8 cellular contexts compared by ENCODE assay signal in genomic region chr1:39178541-39179431, GRCh38. TPM values are rescaled to one million over a fixed set of nuclear protein-coding genes. Genes with fewer than 3 reads are reported as not detected.
DNase-seq lines count a peak whose midpoint lies in the region; ATAC-seq, FAIRE-seq and TF ChIP-seq lines count a peak whose summit lies in the region.
"Had no signal": no experiment of that assay in that cellular context is flagged by ENCODE, and none has a peak within 500 bp of the region (broad histone marks: within the 10 kb centered on the region; RNA-seq: fewer than 3 reads in every experiment).

No MANE protein-coding gene starts in this region.

- TF ChIP-seq RAD21 in IMR-90 (IDR thresholded peaks at IDR 0.05; ENCODE audit: low read length) (no peak), HepG2 (CRISPR knock-in tag; IDR thresholded peaks at IDR 0.05) (no peak)

- peaks cover 14 to 62% of the 10 kb centered on the region in 2 experiments for H3K79me1 ChIP-seq in IMR-90 (ENCODE audit: low read depth in 1 of 2, low read length in 2 of 2)

- H2BK5ac ChIP-seq in IMR-90 (ENCODE audit: low read depth, low read length, poor library complexity, severe bottlenecking): peak overlapping the region; percentile 88

- H3K9me3 ChIP-seq in IMR-90 (ENCODE audit: control insufficient read depth, insufficient read depth, low read length) (no peaks in the 10 kb centered on the region), HepG2 (ENCODE audit: low read length) (no peaks in the 10 kb centered on the region), tibial artery (no peaks in the 10 kb centered on the region)

- peak overlapping the region; percentile 23; the same call in 1 of the 3 replicates for H2BK15ac ChIP-seq in IMR-90 (ENCODE audit: low read depth, low read length)

- peak overlapping the region; percentile 19 for H2AK9ac ChIP-seq in IMR-90 (replicated peaks; ENCODE audit: low read depth, low read length, poor library complexity)

- no peak for TF ChIP-seq POLR2A in IMR-90 (IDR thresholded peaks at IDR 0.05; ENCODE audit: low read depth, low read length)
- no peak for TF ChIP-seq POLR2A in HepG2 (IDR thresholded peaks at IDR 0.05; ENCODE audit: insufficient read depth in 1 of 2, low read depth in 2 of 2, low read length in 2 of 2)

- peak overlapping the region; percentile 83 for H2BK20ac ChIP-seq in IMR-90 (ENCODE audit: low read depth, low read length)

- peaks cover 21% of the 10 kb centered on the region for H3K9me1 ChIP-seq in IMR-90 (ENCODE audit: insufficient read depth, low read length)

- no peaks in the 10 kb centered on the region for H3K9me3 Mint-ChIP-seq in activated naive CD4-positive, alpha-beta T cell treated with anti-CD3 and anti-CD28 coated beads for 36 hours
- no peaks in the 10 kb centered on the region for H3K9me3 Mint-ChIP-seq in natural killer cell treated with Interleukin-12 subunit alpha and Interleukin-12 subunit beta and Interleukin-15 and Interleukin-18, amount 100 ng/mL, for 72 hours

- ATAC-seq in IMR-90 (ENCODE audit: low read depth) (peak; percentile 73), HepG2 (peak; percentile 84), GM18861 (IDR thresholded peaks at IDR 0.05; ENCODE audit: unreplicated experiment) (no peak)
- no peak for ATAC-seq in natural killer cell treated with Interleukin-12 subunit alpha and Interleukin-12 subunit beta and Interleukin-15 and Interleukin-18, amount 100 ng/mL, for 72 hours

- peak overlapping the region in 1 of 2 experiments; percentile 53; a peak in 2 of 4 replicates for H4K8ac ChIP-seq in IMR-90 (ENCODE audit: low read depth in 2 of 2, low read length in 2 of 2)

- intact Hi-C loops in IMR-90 (cut with micrococcal nuclease) (loop anchor here (2.0 kb wide), 1 partner anchor 36 kb away; no protein-coding TSS in a partner anchor), HepG2 (cut with micrococcal nuclease; ENCODE audit: unreplicated experiment) (no loop called here), tibial artery (cut with DNase I; ENCODE audit: low total_unique reads) (no loop called here)
- intact Hi-C loops in activated naive CD4-positive, alpha-beta T cell treated with anti-CD3 and anti-CD28 coated beads for 36 hours (cut with micrococcal nuclease): no loop called here

- peak overlapping the region; percentile 77 for H2BK120ac ChIP-seq in IMR-90 (ENCODE audit: low read depth, low read length)

- no peak for FAIRE-seq in HepG2 (lab: Jason Lieb, UNC)

- in situ Hi-C loops in IMR-90 (cut with MboI; ENCODE audit: low sequenced_read_pairs) (no loop called here), brain microvascular endothelial cell (cut with HindIII; ENCODE audit: low pct_ligation_motif_present, low sequenced_read_pairs) (no loop called here), HepG2 (cut with HindIII; ENCODE audit: extremely low pct_ligation_motif_present, low pct_unique_long_range_greater_than_20kb) (no loop called here)

- H3K4me1 ChIP-seq in IMR-90 (ENCODE audit: control insufficient read depth, insufficient read depth, low read length) (peaks cover 24% of the 10 kb centered on the region), HepG2 (ENCODE audit: insufficient read depth, low read length) (peaks cover 71% of the 10 kb centered on the region), tibial artery (peaks cover 0 to 67% (median 40%) of the 10 kb centered on the region in 4 donors)

- H3K27me3 ChIP-seq in IMR-90 (ENCODE audit: control insufficient read depth, insufficient read depth, low read length) (no peaks in the 10 kb centered on the region), brain microvascular endothelial cell (replicated peaks) (no peaks in the 10 kb centered on the region), HepG2 (ENCODE audit: control insufficient read depth in 1 of 2, insufficient read depth in 2 of 2, low read length in 2 of 2) (no peaks in the 10 kb centered on the region), tibial artery (no peaks in the 10 kb centered on the region)

- H4K20me1 ChIP-seq in IMR-90 (ENCODE audit: insufficient read depth, low read length): peaks cover 15% of the 10 kb centered on the region
- peaks cover 21% of the 10 kb centered on the region for H4K20me1 ChIP-seq in HepG2 (ENCODE audit: insufficient read depth, low read length)

- no peak for TF ChIP-seq CTCF in IMR-90 (conservative IDR thresholded peaks at IDR 0.05; ENCODE audit: low read depth, low read length)
- no peak for TF ChIP-seq CTCF in brain microvascular endothelial cell (IDR thresholded peaks at IDR 0.05; ENCODE audit: low read depth, low read length, missing control alignments)
- TF ChIP-seq CTCF in HepG2 (CRISPR knock-in tag; IDR thresholded peaks at IDR 0.05): no peak
- TF ChIP-seq CTCF in tibial artery (IDR thresholded peaks at IDR 0.05): no peak

- no peak overlapping the region for H3K4me3 Mint-ChIP-seq in activated naive CD4-positive, alpha-beta T cell treated with anti-CD3 and anti-CD28 coated beads for 36 hours
- no peak overlapping the region for H3K4me3 Mint-ChIP-seq in natural killer cell treated with Interleukin-12 subunit alpha and Interleukin-12 subunit beta and Interleukin-15 and Interleukin-18, amount 100 ng/mL, for 72 hours

- H3K4me2 ChIP-seq in IMR-90 (ENCODE audit: low read depth, low read length) (peak overlapping the region; percentile 47), HepG2 (ENCODE audit: low read depth, low read length) (peak overlapping the region; percentile 52)

- H3K27me3 Mint-ChIP-seq in activated naive CD4-positive, alpha-beta T cell treated with anti-CD3 and anti-CD28 coated beads for 36 hours (ENCODE audit: low read depth): no peaks in the 10 kb centered on the region
- no peaks in the 10 kb centered on the region for H3K27me3 Mint-ChIP-seq in natural killer cell treated with Interleukin-12 subunit alpha and Interleukin-12 subunit beta and Interleukin-15 and Interleukin-18, amount 100 ng/mL, for 72 hours

- peak overlapping the region; percentile 90 for H3K4ac ChIP-seq in IMR-90 (ENCODE audit: low read depth, low read length)

- H3K4me3 ChIP-seq in IMR-90 (ENCODE audit: insufficient read depth, low read depth, low read length): no peak overlapping the region
- H3K4me3 ChIP-seq in brain microvascular endothelial cell (ENCODE audit: low read depth, low read length): no peak overlapping the region
- H3K4me3 ChIP-seq in HepG2 (replicated peaks in 1 of 3; ENCODE audit: insufficient read depth in 1 of 3, low read depth in 2 of 3, low read length in 3 of 3): no peak overlapping the region; a peak in 1 of 6 replicates
- H3K4me3 ChIP-seq in tibial artery: no peak overlapping the region

- no peak overlapping the region for H2AFZ ChIP-seq in IMR-90 (replicated peaks; ENCODE audit: low read length, poor library complexity)
- no peak overlapping the region for H2AFZ ChIP-seq in HepG2 (ENCODE audit: low read length)

- H3K27ac ChIP-seq in IMR-90 (ENCODE audit: insufficient read depth, low read length) (peak overlapping the region; percentile 70), brain microvascular endothelial cell (peak overlapping the region; percentile 52), HepG2 (ENCODE audit: extremely low read length, insufficient read depth, low read length) (peak overlapping the region; percentile 40), tibial artery (peak overlapping the region; percentile 61 to 70)

- no peak overlapping the region for H2AK5ac ChIP-seq in IMR-90 (ENCODE audit: low read depth, low read length)

- DNase-seq in IMR-90: peak; percentile 77
- DNase-seq in brain microvascular endothelial cell: peak; percentile 58
- peak; percentile 71 for DNase-seq in HepG2 (ENCODE audit: low spot score)
- no peak for DNase-seq in tibial artery
- no peak for DNase-seq in activated naive CD4-positive, alpha-beta T cell treated with anti-CD3 and anti-CD28 coated beads for 36 hours
- no peak for DNase-seq in natural killer cell treated with Interleukin-12 subunit alpha and Interleukin-12 subunit beta and Interleukin-15 and Interleukin-18, amount 100 ng/mL, for 72 hours (ENCODE audit: low spot score)
- DNase-seq: T-helper 1 cell had no signal

- CTCF ChIA-PET in IMR-90 (lab: Yijun Ruan, JAX) (interaction anchor here (0.9 to 1.3 kb wide), 2 partner anchors 12 to 87 kb away, joined by 4 to 5 read pairs; no protein-coding TSS in a partner anchor), HepG2 (lab: Yijun Ruan, JAX; ENCODE audit: low intra/inter-chr PET ratio, low total read pairs) (no interaction called here)
- CTCF ChIA-PET in activated naive CD4-positive, alpha-beta T cell treated with anti-CD3 and anti-CD28 coated beads for 36 hours (lab: Charles Lee): interaction anchor here (0.6 to 3.6 kb wide), 3 partner anchors 13 to 210 kb away, joined by 3 to 9 read pairs (median 4); no protein-coding TSS in a partner anchor

- H4K91ac ChIP-seq in IMR-90 (ENCODE audit: insufficient read depth, low read depth, low read length): peak overlapping the region; percentile 30; the same call in 1 of the 2 replicates

- dilution Hi-C loops in IMR-90 (cut with HindIII; ENCODE audit: low sequenced_read_pairs, unreplicated experiment): no loop called here

- H3K79me2 ChIP-seq in HepG2 (ENCODE audit: insufficient read depth, low read length): peaks cover 28% of the 10 kb centered on the region

- peak overlapping the region; percentile 65 for H3K23ac ChIP-seq in IMR-90 (ENCODE audit: low read depth, low read length)

- TF ChIP-seq EP300 in HepG2 (IDR thresholded peaks at IDR 0.05; ENCODE audit: low read depth in 2 of 2, low read length in 2 of 2) (no peak), HepG2 (CRISPR knock-in tag; IDR thresholded peaks at IDR 0.05; ENCODE audit: borderline replicate concordance) (no peak)

- no CpG with 5 or more reads among the region's 6 CpGs for WGBS in IMR-90 (ENCODE audit: extremely low coverage in 2 of 2, insufficient read length in 1 of 2), 2 experiments
- 34% methylated on average over 6 of the region's 6 CpGs for WGBS in HepG2 (ENCODE audit: low lambda C conversion rate)

- BruUV-seq in IMR-90 (replicated peaks; lab: Mats Ljungman, UMichigan) (no TSS peak), HepG2 (replicated peaks; lab: Mats Ljungman, UMichigan) (no TSS peak)

- peak overlapping the region; percentile 7; the same call in 1 of the 2 replicates for H3K56ac ChIP-seq in IMR-90 (ENCODE audit: extremely low read depth, insufficient read depth, low read length)

- peak overlapping the region; percentile 55; the same call in 1 of the 2 replicates for H3K18ac ChIP-seq in IMR-90 (ENCODE audit: low read depth, low read length)

- H4K5ac ChIP-seq in IMR-90 (ENCODE audit: low read depth, low read length): peak overlapping the region; percentile 47; the same call in 1 of the 2 replicates

- H3K36me3 ChIP-seq in IMR-90 (ENCODE audit: control insufficient read depth, insufficient read depth, low read length): no peaks in the 10 kb centered on the region
- no peaks in the 10 kb centered on the region for H3K36me3 ChIP-seq in brain microvascular endothelial cell (replicated peaks)
- 0 out of 5 replicates have a peak, but pooled peaks cover 0 to 3% of the 10 kb centered on the region in 2 experiments for H3K36me3 ChIP-seq in HepG2 (replicated peaks in 1 of 2; ENCODE audit: control insufficient read depth in 1 of 2, insufficient read depth in 2 of 2, low read length in 2 of 2)
- no peaks in the 10 kb centered on the region for H3K36me3 ChIP-seq in tibial artery

- H3K27ac Mint-ChIP-seq in activated naive CD4-positive, alpha-beta T cell treated with anti-CD3 and anti-CD28 coated beads for 36 hours: no peak overlapping the region
- H3K27ac Mint-ChIP-seq in natural killer cell treated with Interleukin-12 subunit alpha and Interleukin-12 subunit beta and Interleukin-15 and Interleukin-18, amount 100 ng/mL, for 72 hours: no peak overlapping the region

- H3K9ac ChIP-seq in IMR-90 (ENCODE audit: low read depth, low read length): peak overlapping the region; percentile 13; the same call in 1 of the 2 replicates
- H3K9ac ChIP-seq in HepG2 (ENCODE audit: insufficient read depth, low read depth, low read length): peak overlapping the region; percentile 26

- POLR2A ChIA-PET in IMR-90 (lab: Charles Lee; ENCODE audit: unreplicated experiment) (no interaction called here), HepG2 (lab: Yijun Ruan, JAX) (interaction anchor here (0.6 to 2.3 kb wide), 2 partner anchors 20 to 1219 kb away, joined by 3 to 9 read pairs; no protein-coding TSS in a partner anchor)

- H3K36me3 Mint-ChIP-seq in activated naive CD4-positive, alpha-beta T cell treated with anti-CD3 and anti-CD28 coated beads for 36 hours (ENCODE audit: low read depth): no peaks in the 10 kb centered on the region
- no peaks in the 10 kb centered on the region for H3K36me3 Mint-ChIP-seq in natural killer cell treated with Interleukin-12 subunit alpha and Interleukin-12 subunit beta and Interleukin-15 and Interleukin-18, amount 100 ng/mL, for 72 hours

- H3K4me1 Mint-ChIP-seq in activated naive CD4-positive, alpha-beta T cell treated with anti-CD3 and anti-CD28 coated beads for 36 hours (ENCODE audit: low read depth): peaks cover 10% of the 10 kb centered on the region
- H3K4me1 Mint-ChIP-seq in natural killer cell treated with Interleukin-12 subunit alpha and Interleukin-12 subunit beta and Interleukin-15 and Interleukin-18, amount 100 ng/mL, for 72 hours (ENCODE audit: low read depth in 2 of 2): peaks cover 6 to 17% of the 10 kb centered on the region in 2 donors

- peak overlapping the region; percentile 53; the same call in 1 of the 2 replicates for H3K14ac ChIP-seq in IMR-90 (replicated peaks; ENCODE audit: low read depth, low read length)

RNA-seq across cellular contexts. Expression of gene MACF1, which starts 25.7 kb away (rescaled TPM):
- total RNA-seq in IMR-90 (2012; rRNA removed): 368 and 369 TPM in 2 replicates
- polyA plus RNA-seq in IMR-90 (2012; rRNA removed): 56.3 and 67.6 TPM in 2 replicates
- 24.9 and 28.6 TPM in 2 replicates for polyA plus RNA-seq in IMR-90 (2012; cell fraction: cytosol; rRNA removed)
- polyA plus RNA-seq in IMR-90 (2012; cell fraction: nucleus; rRNA removed; ENCODE audit: low replicate concordance): 141 and 243 TPM in 2 replicates
- total RNA-seq in HepG2 (2016; rRNA removed; fragmentation: Illumina TruSeq; extraction: Trizol): 56.7 and 65.4 TPM in 2 replicates
- 7.8 and 9.7 TPM in 2 replicates for total RNA-seq in HepG2 (2016; cell fraction: cytosol; rRNA removed; fragmentation: Illumina TruSeq; extraction: Trizol; ENCODE audit: low read depth)
- total RNA-seq in HepG2 (2016; cell fraction: insoluble cytoplasmic fraction; rRNA removed; fragmentation: Illumina TruSeq; extraction: Trizol): 50.3 and 61.9 TPM in 2 replicates
- 18.5 and 20.3 TPM in 2 replicates for total RNA-seq in HepG2 (2016; cell fraction: membrane; rRNA removed; fragmentation: Illumina TruSeq; extraction: Trizol)
- 147 and 164 TPM in 2 replicates for total RNA-seq in HepG2 (2016; cell fraction: nucleus; rRNA removed; fragmentation: Illumina TruSeq; extraction: Trizol)
- polyA plus RNA-seq in HepG2 (2011; rRNA removed): 36.5 and 36.7 TPM in 2 replicates
- polyA plus RNA-seq in HepG2 (2011; cell fraction: cytosol; rRNA removed): 13.0 and 16.2 TPM in 2 replicates
- 98.0 and 102 TPM in 2 replicates for polyA plus RNA-seq in HepG2 (2011; cell fraction: nucleus; rRNA removed)
- polyA plus RNA-seq in HepG2 (2012): 38.1 and 55.9 TPM in 2 replicates
- polyA plus RNA-seq in HepG2 (2016; cell fraction: cytosol; fragmentation: Illumina TruSeq; extraction: Trizol; ENCODE audit: low read depth): 3.1 and 3.3 TPM in 2 replicates
- polyA plus RNA-seq in HepG2 (2016; cell fraction: insoluble cytoplasmic fraction; fragmentation: Illumina TruSeq; extraction: Trizol; ENCODE audit: low read depth): 34.7 and 37.3 TPM in 2 replicates
- polyA plus RNA-seq in HepG2 (2016; cell fraction: membrane; fragmentation: Illumina TruSeq; extraction: Trizol; ENCODE audit: low read depth): 5.3 and 6.9 TPM in 2 replicates
- polyA plus RNA-seq in HepG2 (2016; cell fraction: nucleus; fragmentation: Illumina TruSeq; extraction: Trizol; ENCODE audit: insufficient read depth, low read depth): 102 and 117 TPM in 2 replicates
- 97.4 and 114 TPM in 2 replicates for polyA minus RNA-seq in HepG2 (2011; rRNA and poly(A)+ RNA removed; ENCODE audit: low replicate concordance)
- polyA minus RNA-seq in HepG2 (2011; cell fraction: cytosol; rRNA and poly(A)+ RNA removed): 48.6 TPM in 2 replicates
- polyA minus RNA-seq in HepG2 (2011; cell fraction: nucleus; rRNA and poly(A)+ RNA removed): 406 and 470 TPM in 2 replicates
- 100 to 1,000 TPM; 174 to 179 TPM for total RNA-seq in activated naive CD4-positive, alpha-beta T cell treated with anti-CD3 and anti-CD28 coated beads for 36 hours
- total RNA-seq in natural killer cell treated with Interleukin-12 subunit alpha and Interleukin-12 subunit beta and Interleukin-15 and Interleukin-18, amount 100 ng/mL, for 72 hours: 100 to 1,000 TPM; 370 to 514 TPM

Comparison
In these comparisons a context has a peak if more than half of its experiments do, and no peak if none do; other contexts are left out.
1. ATAC-seq: peak in IMR-90 (single experiment) and HepG2 (single experiment); none in natural killer cell treated with Interleukin-12 subunit alpha and Interleukin-12 subunit beta and Interleukin-15 and Interleukin-18, amount 100 ng/mL, for 72 hours (0 of 2) and GM18861 (single experiment).
2. DNase-seq: peak in IMR-90 (single experiment), brain microvascular endothelial cell (single experiment) and HepG2 (single experiment); none in tibial artery (0 of 2), activated naive CD4-positive, alpha-beta T cell treated with anti-CD3 and anti-CD28 coated beads for 36 hours (single experiment) and natural killer cell treated with Interleukin-12 subunit alpha and Interleukin-12 subunit beta and Interleukin-15 and Interleukin-18, amount 100 ng/mL, for 72 hours (single experiment).
3. Peak in every context shown above with its lines, with median percentiles within 50 percentile points of each other: H3K27ac ChIP-seq.